ENCODE assay signal across 20 cellular contexts in genomic region chrX:126836195-126836594, GRCh38. TPM values are rescaled to one million over a fixed set of nuclear protein-coding genes. Genes with fewer than 3 reads are reported as not detected.
DNase-seq lines count a peak whose midpoint lies in the region; ATAC-seq and TF ChIP-seq lines count a peak whose summit lies in the region.
"Had no signal": no experiment of that assay in that cellular context is flagged by ENCODE, and none has a peak within 500 bp of the region (broad histone marks: within the 10 kb centered on the region; RNA-seq: fewer than 3 reads in every experiment).

No MANE protein-coding gene starts in this region.

- intact Hi-C loops in left lung (cut with DNase I): no loop called here

- no peaks in the 10 kb centered on the region for H3K27me3 ChIP-seq in left lung
- H3K27me3 ChIP-seq: BE2C, Peyer's patch, SJSA1 had no signal

- ATAC-seq in left lung (peak; percentile 30), GM21528 (IDR thresholded peaks at IDR 0.05; ENCODE audit: low FRiP score, unreplicated experiment) (no peak)
- ATAC-seq: A549 had no signal

- H3K36me3 ChIP-seq in left lung: no peaks in the 10 kb centered on the region
- H3K36me3 ChIP-seq: BE2C, Peyer's patch, SJSA1 had no signal

- H3K27ac ChIP-seq in left lung: no peak overlapping the region
- H3K27ac ChIP-seq: A549, Peyer's patch, SJSA1 had no signal

- no peak for TF ChIP-seq CTCF in left lung (IDR thresholded peaks at IDR 0.05)

- DNase-seq in Ammon's horn (ENCODE audit: low spot score) (peak; percentile 17), NCI-H2029 treated with DMSO at 0.1 percent for 48 hours (lab: John Stamatoyannopoulos, UW) (peak; percentile 18), cerebellum (ENCODE audit: low spot score) (peak; percentile 0), left lung (no peak), NCI-H2171 (lab: John Stamatoyannopoulos, UW) (no peak), NK-92 (lab: John Stamatoyannopoulos, UW; ENCODE audit: unreplicated experiment) (no peak), retina (no peak)
- DNase-seq: BE2C, DMS53, GF-D8, MV-4-11, NCI-H1694 treated with DMSO at 0.1 percent for 48 hours, NCI-H226, NCI-H524, NCI-H774, Peyer's patch had no signal

- no peaks in the 10 kb centered on the region for H3K9me3 ChIP-seq in left lung
- H3K9me3 ChIP-seq: A549, BE2C, Peyer's patch, SJSA1 had no signal

- H3K4me1 ChIP-seq in left lung: no peaks in the 10 kb centered on the region
- H3K4me1 ChIP-seq: A549, BE2C, Peyer's patch, SJSA1 had no signal

- H3K4me3 ChIP-seq in left lung: no peak overlapping the region
- H3K4me3 ChIP-seq: A549, Peyer's patch, SJSA1 had no signal

RNA-seq across cellular contexts. Expression of gene PRR32, which starts 16.7 kb away (rescaled TPM):
- total RNA-seq in cerebellum (not detected), left lung (not detected)
- total RNA-seq: H4, Peyer's patch, SJSA1 had no signal

Comparison
In these comparisons a context has a peak if more than half of its experiments do, and no peak if none do; other contexts are left out.
1. DNase-seq: peak in Ammon's horn (single experiment), NCI-H2029 treated with DMSO at 0.1 percent for 48 hours (single experiment) and cerebellum (single experiment); none in left lung (0 of 2), NCI-H2171 (single experiment), NK-92 (single experiment) and retina (single experiment).